ENCODE assay signal across 8 cellular contexts in the genomic region with DNA sequence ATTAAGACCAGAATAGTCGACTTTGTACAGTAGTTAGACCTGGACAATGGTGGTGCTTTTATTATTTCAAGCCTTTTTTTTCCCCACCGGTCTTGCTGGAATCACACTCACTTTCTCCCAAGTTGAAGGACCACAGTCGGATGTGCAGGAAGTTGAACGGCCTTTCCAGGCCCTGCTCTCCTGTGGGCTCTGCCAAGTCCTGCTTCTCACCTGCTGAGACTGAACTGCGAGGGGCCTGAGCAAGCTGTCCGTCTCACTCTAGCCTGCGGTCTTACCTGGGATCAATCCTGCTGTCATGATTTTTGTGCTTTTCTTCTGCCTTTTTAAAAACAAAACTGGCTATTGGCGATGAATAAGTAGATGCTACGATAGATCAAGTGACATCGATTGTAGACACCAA. TPM values are rescaled to one million over a fixed set of nuclear protein-coding genes. Genes with fewer than 3 reads are reported as not detected.
DNase-seq lines count a peak whose midpoint lies in the region; ATAC-seq and TF ChIP-seq lines count a peak whose summit lies in the region.

No MANE protein-coding gene starts in this region.

- TSS peak; percentile 57 for BruUV-seq in Calu3 (replicated peaks; lab: Mats Ljungman, UMichigan)

- no peak for TF ChIP-seq POLR2A in uterus (IDR thresholded peaks at IDR 0.05)

- peak overlapping the region; percentile 62 for H3K4me3 ChIP-seq in MG63
- H3K4me3 ChIP-seq in choroid plexus epithelial cell (ENCODE audit: low read depth, low read length): peak overlapping the region; percentile 72
- H3K4me3 ChIP-seq in uterus: no peak overlapping the region

- CTCF ChIA-PET in Calu3 (lab: Charles Lee): interaction anchor here (0.7 kb wide), 1 partner anchor 10 kb away, joined by 3 read pairs; no protein-coding TSS in a partner anchor

- no peak overlapping the region for H3K27ac ChIP-seq in uterus

- TF ChIP-seq CTCF in Calu3 (IDR thresholded peaks at IDR 0.05; ENCODE audit: unreplicated experiment) (no peak), choroid plexus epithelial cell (conservative IDR thresholded peaks at IDR 0.05; ENCODE audit: low read depth, low read length) (no peak), neural crest cell (conservative IDR thresholded peaks at IDR 0.05) (no peak), uterus (IDR thresholded peaks at IDR 0.05) (no peak)

- no peaks in the 10 kb centered on the region for H3K4me1 ChIP-seq in uterus

- H3K27ac Mint-ChIP-seq in Calu3 (ENCODE audit: unreplicated experiment) (peak overlapping the region; percentile 79), neural crest cell (ENCODE audit: unreplicated experiment) (no peak overlapping the region)

- H3K36me3 ChIP-seq in MG63 (peaks cover 17% of the 10 kb centered on the region; the same call in 1 of the 2 replicates), uterus (no peaks in the 10 kb centered on the region)

- H3K4me3 Mint-ChIP-seq in Calu3 (ENCODE audit: low read depth, unreplicated experiment): peak overlapping the region; percentile 83
- H3K4me3 Mint-ChIP-seq in neural crest cell: peak overlapping the region; percentile 98

- H3K27me3 Mint-ChIP-seq in Calu3 (ENCODE audit: unreplicated experiment) (no peaks in the 10 kb centered on the region), neural crest cell (ENCODE audit: low read depth) (peaks cover 21% of the 10 kb centered on the region)

- H3K27me3 ChIP-seq in MG63 (no peaks in the 10 kb centered on the region), uterus (no peaks in the 10 kb centered on the region)

- DNase-seq in Calu3: no peak
- DNase-seq in MG63: no peak
- no peak for DNase-seq in choroid plexus epithelial cell (ENCODE audit: low read depth)
- no peak for DNase-seq in neural crest cell (ENCODE audit: low read depth, low spot score)
- no peak for DNase-seq in NAMALWA (ENCODE audit: low spot score)
- DNase-seq in DMS153 treated with DMSO at 0.1 percent for 48 hours (lab: John Stamatoyannopoulos, UW; ENCODE audit: unreplicated experiment): no peak
- no peak for DNase-seq in uterus

- no peaks in the 10 kb centered on the region for H3K9me3 ChIP-seq in MG63
- no peaks in the 10 kb centered on the region for H3K9me3 ChIP-seq in uterus

- H3K36me3 Mint-ChIP-seq in Calu3 (ENCODE audit: insufficient read depth, unreplicated experiment) (peaks cover 40% of the 10 kb centered on the region), neural crest cell (ENCODE audit: low read depth) (peaks cover 20% of the 10 kb centered on the region)

- no peaks in the 10 kb centered on the region for H3K4me1 Mint-ChIP-seq in Calu3 (ENCODE audit: low read depth, unreplicated experiment)
- H3K4me1 Mint-ChIP-seq in neural crest cell: peaks cover 29% of the 10 kb centered on the region

- H3K9me3 Mint-ChIP-seq in Calu3 (ENCODE audit: low read depth, unreplicated experiment) (no peaks in the 10 kb centered on the region), neural crest cell (no peaks in the 10 kb centered on the region)

- intact Hi-C loops in Calu3 (cut with micrococcal nuclease; ENCODE audit: unreplicated experiment): no loop called here
- intact Hi-C loops in uterus (cut with DNase I; ENCODE audit: low total_unique reads): no loop called here

- ATAC-seq in GM18873 (IDR thresholded peaks at IDR 0.05; ENCODE audit: low FRiP score, unreplicated experiment): no peak

RNA-seq across cellular contexts. Expression of gene TLCD3A, which starts 1.3 kb away (rescaled TPM):
- 18.4 and 20.3 TPM in 2 replicates for total RNA-seq in Calu3 (2022)
- total RNA-seq in MG63 (2014; rRNA removed; shearing (Covaris generic); ENCODE audit: low replicate concordance): 5.7 and 6.7 TPM in 2 replicates
- 20.9 and 22.5 TPM in 2 replicates for total RNA-seq in neural crest cell
- total RNA-seq in uterus: 10 to 100 TPM in 2 of 4 donors, 1 to 10 TPM in 1, not detected in 1; 3.2 to 19.6 (median 15.6) TPM

RNA-seq across cellular contexts. Expression of gene GEMIN4, which starts 18.3 kb away (rescaled TPM):
- total RNA-seq in Calu3 (2022) (30.6 and 31.0 TPM in 2 replicates), neural crest cell (36.1 and 37.3 TPM in 2 replicates), uterus (10 to 100 TPM in 3 of 4 donors, 1 to 10 TPM in 1; 9.7 to 29.0 (median 17.0) TPM)
- total RNA-seq in MG63 (2014; rRNA removed; shearing (Covaris generic); ENCODE audit: low replicate concordance): 14.1 and 21.3 TPM in 2 replicates

RNA-seq across cellular contexts. Expression of gene VPS53, which starts 19.1 kb away (rescaled TPM):
- total RNA-seq in Calu3 (2022) (63.8 and 65.7 TPM in 2 replicates), neural crest cell (67.2 and 68.8 TPM in 2 replicates), uterus (10 to 100 TPM; 22.3 to 76.2 (median 32.1) TPM)
- total RNA-seq in MG63 (2014; rRNA removed; shearing (Covaris generic); ENCODE audit: low replicate concordance): 5.1 and 6.9 TPM in 2 replicates

RNA-seq across cellular contexts. Expression of gene GLOD4, which starts 48.3 kb away (rescaled TPM):
- total RNA-seq in Calu3 (2022) (56.9 and 65.7 TPM in 2 replicates), neural crest cell (114 and 124 TPM in 2 replicates), uterus (10 to 100 TPM; 16.4 to 77.4 (median 35.8) TPM)
- total RNA-seq in MG63 (2014; rRNA removed; shearing (Covaris generic); ENCODE audit: low replicate concordance): 25.9 and 27.7 TPM in 2 replicates

RNA-seq across cellular contexts. Expression of gene MRM3, which starts 48.4 kb away (rescaled TPM):
- 15.0 and 15.2 TPM in 2 replicates for total RNA-seq in Calu3 (2022)
- 11.1 and 21.8 TPM in 2 replicates for total RNA-seq in MG63 (2014; rRNA removed; shearing (Covaris generic); ENCODE audit: low replicate concordance)
- 21.2 and 22.2 TPM in 2 replicates for total RNA-seq in neural crest cell
- 10 to 100 TPM in 2 of 4 donors, 1 to 10 TPM in 2; 3.2 to 20.8 (median 11.6) TPM for total RNA-seq in uterus

Comparison
In these comparisons a context has a peak if more than half of its experiments do, and no peak if none do; other contexts are left out.
1. H3K4me3 ChIP-seq: peak in MG63 (single experiment) and choroid plexus epithelial cell (single experiment); none in uterus (0 of 2).